1 cellular context compared by ENCODE assay signal in genomic region chr4:1198070-1198844, GRCh38.
TF ChIP-seq lines count a peak whose summit lies in the region.

No MANE protein-coding gene starts in this region.

TF ChIP-seq in K562, 482 proteins besides CTCF, POLR2A, EP300 and RAD21:
- no peak for TF ChIP-seq SP1 (CRISPR knock-in tag; IDR thresholded peaks at IDR 0.05)
- TF ChIP-seq ZNF316 (IDR thresholded peaks at IDR 0.05), result peak; percentile 25; the same call in 1 of the 2 replicates
- TF ChIP-seq CAMTA2 (CRISPR knock-in tag; conservative IDR thresholded peaks at IDR 0.05), result no peak
- TF ChIP-seq L3MBTL2 (IDR thresholded peaks at IDR 0.05), result 0 out of 2 replicates have a peak, but pooled peaks have one; percentile 25
- TF ChIP-seq TAL1 (IDR thresholded peaks at IDR 0.05), result no peak
- no peak for TF ChIP-seq ZNF41 (CRISPR knock-in tag; conservative IDR thresholded peaks at IDR 0.05)
- TF ChIP-seq OTX1 (CRISPR knock-in tag; IDR thresholded peaks at IDR 0.05), result no peak
- no peak for TF ChIP-seq GATAD2B (IDR thresholded peaks at IDR 0.05; ENCODE audit: borderline replicate concordance)
- TF ChIP-seq YY1 (IDR thresholded peaks at IDR 0.05; ENCODE audit: borderline replicate concordance in 1 of 3, control insufficient read depth in 1 of 3, extremely low read depth in 1 of 3, insufficient read depth in 3 of 3, insufficient read length in 1 of 3, insufficient replicate concordance in 2 of 3, low read depth in 1 of 3, low read length in 2 of 3), result peak in 1 of 3 experiments; percentile 11
- TF ChIP-seq, protein P1, sequence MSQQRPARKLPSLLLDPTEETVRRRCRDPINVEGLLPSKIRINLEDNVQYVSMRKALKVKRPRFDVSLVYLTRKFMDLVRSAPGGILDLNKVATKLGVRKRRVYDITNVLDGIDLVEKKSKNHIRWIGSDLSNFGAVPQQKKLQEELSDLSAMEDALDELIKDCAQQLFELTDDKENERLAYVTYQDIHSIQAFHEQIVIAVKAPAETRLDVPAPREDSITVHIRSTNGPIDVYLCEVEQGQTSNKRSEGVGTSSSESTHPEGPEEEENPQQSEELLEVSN (IDR thresholded peaks at IDR 0.05; ENCODE audit: borderline replicate concordance in 1 of 2, extremely low read depth in 1 of 2, insufficient read depth in 1 of 2, insufficient read length in 1 of 2, low read depth in 1 of 2, low read length in 1 of 2, poor library complexity in 1 of 2, severe bottlenecking in 1 of 2), result no peak
- TF ChIP-seq, protein P2, sequence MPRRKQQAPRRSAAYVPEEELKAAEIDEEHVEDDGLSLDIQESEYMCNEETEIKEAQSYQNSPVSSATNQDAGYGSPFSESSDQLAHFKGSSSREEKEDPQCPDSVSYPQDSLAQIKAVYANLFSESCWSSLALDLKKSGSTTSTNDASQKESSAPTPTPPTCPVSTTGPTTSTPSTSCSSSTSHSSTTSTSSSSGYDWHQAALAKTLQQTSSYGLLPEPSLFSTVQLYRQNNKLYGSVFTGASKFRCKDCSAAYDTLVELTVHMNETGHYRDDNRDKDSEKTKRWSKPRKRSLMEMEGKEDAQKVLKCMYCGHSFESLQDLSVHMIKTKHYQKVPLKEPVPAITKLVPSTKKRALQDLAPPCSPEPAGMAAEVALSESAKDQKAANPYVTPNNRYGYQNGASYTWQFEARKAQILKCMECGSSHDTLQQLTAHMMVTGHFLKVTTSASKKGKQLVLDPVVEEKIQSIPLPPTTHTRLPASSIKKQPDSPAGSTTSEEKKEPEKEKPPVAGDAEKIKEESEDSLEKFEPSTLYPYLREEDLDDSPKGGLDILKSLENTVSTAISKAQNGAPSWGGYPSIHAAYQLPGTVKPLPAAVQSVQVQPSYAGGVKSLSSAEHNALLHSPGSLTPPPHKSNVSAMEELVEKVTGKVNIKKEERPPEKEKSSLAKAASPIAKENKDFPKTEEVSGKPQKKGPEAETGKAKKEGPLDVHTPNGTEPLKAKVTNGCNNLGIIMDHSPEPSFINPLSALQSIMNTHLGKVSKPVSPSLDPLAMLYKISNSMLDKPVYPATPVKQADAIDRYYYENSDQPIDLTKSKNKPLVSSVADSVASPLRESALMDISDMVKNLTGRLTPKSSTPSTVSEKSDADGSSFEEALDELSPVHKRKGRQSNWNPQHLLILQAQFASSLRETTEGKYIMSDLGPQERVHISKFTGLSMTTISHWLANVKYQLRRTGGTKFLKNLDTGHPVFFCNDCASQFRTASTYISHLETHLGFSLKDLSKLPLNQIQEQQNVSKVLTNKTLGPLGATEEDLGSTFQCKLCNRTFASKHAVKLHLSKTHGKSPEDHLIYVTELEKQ (CRISPR knock-in tag; IDR thresholded peaks at IDR 0.05), result no peak
- peak; percentile 41; the same call in 1 of the 2 replicates for TF ChIP-seq MGA (IDR thresholded peaks at IDR 0.05)
- no peak for TF ChIP-seq ZC3H4 (CRISPR knock-in tag; IDR thresholded peaks at IDR 0.05; ENCODE audit: borderline replicate concordance)
- TF ChIP-seq, protein P3, sequence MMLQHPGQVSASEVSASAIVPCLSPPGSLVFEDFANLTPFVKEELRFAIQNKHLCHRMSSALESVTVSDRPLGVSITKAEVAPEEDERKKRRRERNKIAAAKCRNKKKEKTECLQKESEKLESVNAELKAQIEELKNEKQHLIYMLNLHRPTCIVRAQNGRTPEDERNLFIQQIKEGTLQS (IDR thresholded peaks at IDR 0.05), result peak; percentile 32; the same call in 1 of the 2 replicates
- TF ChIP-seq, protein P3 (CRISPR knock-in tag; conservative IDR thresholded peaks at IDR 0.05), result no peak
